In the genomic region with DNA sequence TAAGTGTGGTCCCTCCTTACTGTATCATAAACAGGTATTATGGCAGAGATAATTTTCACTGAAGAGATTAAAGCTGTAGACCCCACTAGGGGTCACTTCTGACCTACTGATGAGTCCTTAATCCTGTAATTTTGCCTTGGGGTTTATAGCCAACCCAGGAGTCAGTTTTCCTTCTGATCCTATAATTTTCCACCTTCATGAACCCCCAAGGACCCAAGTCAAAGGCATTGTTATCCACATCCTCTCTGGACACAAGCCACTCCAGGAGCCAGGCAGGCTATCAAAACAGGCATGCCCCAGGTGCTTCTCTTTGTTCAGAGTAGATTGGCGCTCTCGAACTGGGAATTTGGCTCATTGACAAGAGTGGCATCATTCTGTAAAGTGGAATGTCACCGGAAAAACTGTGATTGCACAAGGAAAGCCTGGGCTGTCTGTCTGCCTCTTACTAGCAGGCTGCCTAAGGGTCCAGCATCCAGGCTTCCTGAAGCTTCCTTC, we compare ENCODE assay signal across 15 cellular contexts.
DNase-seq lines count a peak whose midpoint lies in the region; ATAC-seq and TF ChIP-seq lines count a peak whose summit lies in the region.
"Had no signal": no experiment of that assay in that cellular context is flagged by ENCODE, and none has a peak within 500 bp of the region (broad histone marks: within the 10 kb centered on the region; RNA-seq: fewer than 3 reads in every experiment).

No MANE protein-coding gene starts in this region.

- H3K4me1 Mint-ChIP-seq in T-helper 17 cell, result no peaks in the 10 kb centered on the region
- H3K4me1 Mint-ChIP-seq: activated CD4-positive, alpha-beta T cell treated with anti-CD3 and anti-CD28 coated beads, Interleukin-2, amount 10 ng/mL, durations not matched to agents 24 days and 14 days had no signal

- BruUV-seq in PC-3 (replicated peaks; lab: Mats Ljungman, UMichigan), result no TSS peak

- no peak overlapping the region for H3K27ac Mint-ChIP-seq in T-helper 17 cell
- H3K27ac Mint-ChIP-seq: activated CD4-positive, alpha-beta T cell treated with anti-CD3 and anti-CD28 coated beads, Interleukin-2, amount 10 ng/mL, durations not matched to agents 24 days and 14 days had no signal

- POLR2A ChIA-PET in PC-3 (lab: Charles Lee; ENCODE audit: unreplicated experiment), result no interaction called here

- H3K4me2 ChIP-seq in PC-3 (ENCODE audit: low read length), result no peak overlapping the region

- H3K27me3 ChIP-seq in PC-3 (ENCODE audit: low read length) (no peaks in the 10 kb centered on the region), dorsolateral prefrontal cortex (no peaks in the 10 kb centered on the region)
- H3K27me3 ChIP-seq: sigmoid colon had no signal

- H3K4me1 ChIP-seq in PC-3 (ENCODE audit: insufficient read depth, low read length), result no peaks in the 10 kb centered on the region

- H3K9me2 ChIP-seq in PC-3 (replicated peaks; ENCODE audit: low read length), result no peaks in the 10 kb centered on the region

- H3K4me3 ChIP-seq in PC-3 (ENCODE audit: low read length) (no peak overlapping the region), dorsolateral prefrontal cortex (no peak overlapping the region)
- H3K4me3 ChIP-seq: mucosa of descending colon, sigmoid colon, SK-N-MC had no signal

- H3K36me3 Mint-ChIP-seq in T-helper 17 cell (ENCODE audit: low read depth), result no peaks in the 10 kb centered on the region

- H2AFZ ChIP-seq in PC-3 (ENCODE audit: low read length), result no peak overlapping the region

- H3K4me3 Mint-ChIP-seq in T-helper 17 cell, result no peak overlapping the region
- H3K4me3 Mint-ChIP-seq: activated CD4-positive, alpha-beta T cell treated with anti-CD3 and anti-CD28 coated beads, Interleukin-2, amount 10 ng/mL, durations not matched to agents 24 days and 14 days had no signal

- H3K36me3 ChIP-seq in PC-3 (ENCODE audit: low read depth, low read length), result no peaks in the 10 kb centered on the region
- H3K36me3 ChIP-seq: sigmoid colon had no signal

- DNase-seq in D341Med (ENCODE audit: low spot score) (peak; percentile 12), NCI-H146 (lab: John Stamatoyannopoulos, UW) (peak; percentile 79), PC-3 (peak; percentile 8), left ventricle myocardium superior (no peak), globus pallidus (ENCODE audit: low spot score) (no peak), T-helper 17 cell (no peak), dorsolateral prefrontal cortex (no peak)
- DNase-seq: activated CD4-positive, alpha-beta T cell treated with anti-CD3 and anti-CD28 coated beads, Interleukin-2, amount 10 ng/mL, durations not matched to agents 24 days and 14 days; cortex of kidney; GDM1; head of caudate nucleus; mucosa of descending colon; sigmoid colon had no signal

- no peak overlapping the region for H3K27ac ChIP-seq in PC-3 (ENCODE audit: low read length)
- no peak overlapping the region for H3K27ac ChIP-seq in dorsolateral prefrontal cortex
- H3K27ac ChIP-seq: sigmoid colon, SK-N-MC had no signal

- no peak overlapping the region for H3K9ac ChIP-seq in PC-3 (ENCODE audit: low read length)

- TF ChIP-seq CTCF in PC-3 (conservative IDR thresholded peaks at IDR 0.05; ENCODE audit: low read depth, low read length) (no peak), dorsolateral prefrontal cortex (IDR thresholded peaks at IDR 0.05 in 54 of 56, conservative IDR thresholded peaks at IDR 0.05 in 2 of 56; ENCODE audit: low read depth in 1 of 56, partially characterized antibody in 56 of 56) (peak in 1 of 56 donors; percentile 17)

- H3K9me3 ChIP-seq in PC-3 (ENCODE audit: low read length) (peaks cover 13% of the 10 kb centered on the region; the same call in 1 of the 2 replicates), T-helper 17 cell (ENCODE audit: control insufficient read depth, low read length, poor library complexity, severe bottlenecking) (no peaks in the 10 kb centered on the region)
- H3K9me3 ChIP-seq: sigmoid colon had no signal

- no peaks in the 10 kb centered on the region for H3K79me2 ChIP-seq in PC-3 (ENCODE audit: low read length)

- ATAC-seq in PC-3 (no peak), left ventricle myocardium superior (peak; percentile 28), GM18858 (IDR thresholded peaks at IDR 0.05; ENCODE audit: unreplicated experiment) (no peak), T-helper 17 cell (no peak)
- ATAC-seq: mucosa of descending colon had no signal

- no peaks in the 10 kb centered on the region for H4K20me1 ChIP-seq in PC-3 (ENCODE audit: low read length)

- CTCF ChIA-PET in PC-3 (lab: Charles Lee), result no interaction called here

- no peaks in the 10 kb centered on the region for H3F3A ChIP-seq in PC-3 (ENCODE audit: low read length, unreplicated experiment)

- no peaks in the 10 kb centered on the region for H3K27me3 Mint-ChIP-seq in T-helper 17 cell
- H3K27me3 Mint-ChIP-seq: activated CD4-positive, alpha-beta T cell treated with anti-CD3 and anti-CD28 coated beads, Interleukin-2, amount 10 ng/mL, durations not matched to agents 24 days and 14 days had no signal

- intact Hi-C loops in PC-3 (cut with micrococcal nuclease) (no loop called here), left ventricle myocardium superior (cut with micrococcal nuclease) (no loop called here), dorsolateral prefrontal cortex (cut with DNase I) (no loop called here)

Comparison
In these comparisons a context has a peak if more than half of its experiments do, and no peak if none do; other contexts are left out.
1. DNase-seq: peak in D341Med (single experiment), NCI-H146 (single experiment) and PC-3 (single experiment); none in left ventricle myocardium superior (single experiment), globus pallidus (single experiment), T-helper 17 cell (0 of 3) and dorsolateral prefrontal cortex (0 of 10).